7 cellular contexts compared by ENCODE assay signal in genomic region chr6:116616757-116617093, GRCh38. TPM values are rescaled to one million over a fixed set of nuclear protein-coding genes. Genes with fewer than 3 reads are reported as not detected.
DNase-seq lines count a peak whose midpoint lies in the region; ATAC-seq and TF ChIP-seq lines count a peak whose summit lies in the region.

No MANE protein-coding gene starts in this region.

- H3F3A ChIP-seq in neural cell (ENCODE audit: insufficient read depth, low read length, poor library complexity, severe bottlenecking), result no peaks in the 10 kb centered on the region

- no peaks in the 10 kb centered on the region for H3K4me1 ChIP-seq in fibroblast of lung (ENCODE audit: control insufficient read depth, extremely low read depth, insufficient read depth, low read length)

- no peaks in the 10 kb centered on the region for H3K9me2 ChIP-seq in neural cell (ENCODE audit: insufficient read depth, low read length)

- no peaks in the 10 kb centered on the region for H3K79me2 ChIP-seq in fibroblast of lung (ENCODE audit: control insufficient read depth, insufficient read depth, low read length)
- H3K79me2 ChIP-seq in neural cell (replicated peaks; ENCODE audit: insufficient read depth, low read length), result no peaks in the 10 kb centered on the region

- H3K9me3 ChIP-seq in fibroblast of lung (ENCODE audit: control insufficient read depth, insufficient read depth, low read depth, low read length), result no peaks in the 10 kb centered on the region
- no peaks in the 10 kb centered on the region for H3K9me3 ChIP-seq in neural cell (ENCODE audit: low read length)

- TF ChIP-seq EP300 in neural cell (conservative IDR thresholded peaks at IDR 0.05; ENCODE audit: poor library complexity, severe bottlenecking), result no peak

- H3K4me3 ChIP-seq in WI38 (ENCODE audit: low read depth, low read length), result peak overlapping the region; percentile 70
- H3K4me3 ChIP-seq in fibroblast of lung (replicated peaks in 1 of 4; ENCODE audit: control extremely low read depth in 1 of 4, insufficient read depth in 1 of 4, low read depth in 3 of 4, low read length in 4 of 4), result peak overlapping the region; percentile 46 to 86 (median 60)
- peak overlapping the region; percentile 70 for H3K4me3 ChIP-seq in neural cell (ENCODE audit: low read length)

- DNase-seq in fibroblast of lung (ENCODE audit: low read depth in 2 of 2), result peak in 1 of 2 donors; percentile 6
- DNase-seq in HCEC 1CT, result no peak

- H2AFZ ChIP-seq in fibroblast of lung (ENCODE audit: low read length), result peak overlapping the region; percentile 49
- peak overlapping the region; percentile 30 for H2AFZ ChIP-seq in neural cell (ENCODE audit: low read depth, low read length)

- H3K9ac ChIP-seq in fibroblast of lung (ENCODE audit: insufficient read depth, low read length) (peak overlapping the region; percentile 33), neural cell (ENCODE audit: low read length) (peak overlapping the region; percentile 52)

- no peak for TF ChIP-seq CTCF in WI38 (IDR thresholded peaks at IDR 0.05; ENCODE audit: low read depth, low read length)
- TF ChIP-seq CTCF in fibroblast of lung (conservative IDR thresholded peaks at IDR 0.05 in 1 of 2, IDR thresholded peaks at IDR 0.05 in 1 of 2; ENCODE audit: low read depth in 1 of 2, low read length in 2 of 2), result no peak
- no peak for TF ChIP-seq CTCF in neural cell (IDR thresholded peaks at IDR 0.05; ENCODE audit: poor library complexity, severe bottlenecking)

- H3K27me3 ChIP-seq in fibroblast of lung (ENCODE audit: control insufficient read depth, insufficient read depth, low read length), result no peaks in the 10 kb centered on the region
- no peaks in the 10 kb centered on the region for H3K27me3 ChIP-seq in neural cell (ENCODE audit: insufficient read depth, low read depth, low read length)

- TF ChIP-seq RAD21 in neural cell (conservative IDR thresholded peaks at IDR 0.05), result no peak

- no peaks in the 10 kb centered on the region for H4K20me1 ChIP-seq in fibroblast of lung (ENCODE audit: control insufficient read depth, extremely low read depth, insufficient read depth, low read length)
- no peaks in the 10 kb centered on the region for H4K20me1 ChIP-seq in neural cell (ENCODE audit: insufficient read depth)

- peak overlapping the region; percentile 77 for H3K4me2 ChIP-seq in fibroblast of lung (ENCODE audit: extremely low read depth, insufficient read depth, low read length)
- peak overlapping the region; percentile 75 for H3K4me2 ChIP-seq in neural cell (ENCODE audit: low read length)

- H3K36me3 ChIP-seq in fibroblast of lung (ENCODE audit: control insufficient read depth, insufficient read depth, low read length) (no peaks in the 10 kb centered on the region), neural cell (ENCODE audit: insufficient read depth, low read length) (no peaks in the 10 kb centered on the region)

- ATAC-seq in GM18909 (IDR thresholded peaks at IDR 0.05; ENCODE audit: poor library complexity, unreplicated experiment) (peak; percentile 27), HG03139 (IDR thresholded peaks at IDR 0.05; ENCODE audit: unreplicated experiment) (peak; percentile 29), HG02884 (IDR thresholded peaks at IDR 0.05; ENCODE audit: unreplicated experiment) (no peak)

- H3K27ac ChIP-seq in fibroblast of lung (ENCODE audit: insufficient read depth, low read length), result peak overlapping the region; percentile 20
- peak overlapping the region; percentile 45 for H3K27ac ChIP-seq in neural cell (ENCODE audit: low read length)

TF ChIP-seq in neural cell, 6 proteins besides CTCF, POLR2A, EP300 and RAD21:
- TF ChIP-seq POLR2AphosphoS5 (IDR thresholded peaks at IDR 0.05) (no peak), REST (IDR thresholded peaks at IDR 0.05; ENCODE audit: borderline replicate concordance) (no peak), EZH2 (IDR thresholded peaks at IDR 0.05; ENCODE audit: borderline replicate concordance, insufficient read depth, low read length, poor library complexity, severe bottlenecking) (no peak), SMC3 (conservative IDR thresholded peaks at IDR 0.05; ENCODE audit: poor library complexity) (no peak), MXI1 (conservative IDR thresholded peaks at IDR 0.05; ENCODE audit: poor library complexity, severe bottlenecking) (no peak), TAF1 (IDR thresholded peaks at IDR 0.05; ENCODE audit: low read depth) (no peak)

RNA-seq across cellular contexts. Expression of gene RSPH4A, which starts 0.4 kb away (rescaled TPM):
- total RNA-seq in fibroblast of lung, result under 0.01 and 0.17 TPM in 2 replicates
- polyA plus RNA-seq in fibroblast of lung, result 0.14 and 0.18 TPM in 2 replicates
- 0.07 and 0.19 TPM in 2 replicates for polyA plus RNA-seq in fibroblast of lung (2012)
- not detected in 2 replicates for polyA minus RNA-seq in fibroblast of lung (ENCODE audit: low replicate concordance)
- polyA plus RNA-seq in neural cell, result 10.2 and 11.0 TPM in 2 replicates
- polyA minus RNA-seq in neural cell, result 9.7 and 10.0 TPM in 2 replicates

RNA-seq across cellular contexts. Expression of gene RWDD1, which starts 45.4 kb away (rescaled TPM):
- 21.1 and 22.8 TPM in 2 replicates for total RNA-seq in fibroblast of lung
- polyA plus RNA-seq in fibroblast of lung (53.8 and 60.3 TPM in 2 replicates), neural cell (70.1 and 83.3 TPM in 2 replicates)
- 57.1 and 59.5 TPM in 2 replicates for polyA plus RNA-seq in fibroblast of lung (2012)
- polyA minus RNA-seq in fibroblast of lung (ENCODE audit: low replicate concordance) (5.6 and 7.7 TPM in 2 replicates), neural cell (33.8 and 46.1 TPM in 2 replicates)

RNA-seq across cellular contexts. Expression of gene ZUP1, which starts 51.8 kb away (rescaled TPM):
- 16.9 and 17.0 TPM in 2 replicates for total RNA-seq in fibroblast of lung
- polyA plus RNA-seq in fibroblast of lung (6.7 and 10.0 TPM in 2 replicates), neural cell (50.5 and 52.1 TPM in 2 replicates)
- 5.3 and 5.7 TPM in 2 replicates for polyA plus RNA-seq in fibroblast of lung (2012)
- polyA minus RNA-seq in fibroblast of lung (ENCODE audit: low replicate concordance) (5.6 TPM in 1 of 2 replicates, not detected in the other), neural cell (57.9 and 58.7 TPM in 2 replicates)
